Comparison of ENCODE assay signal across 2 cellular contexts in the genomic region with DNA sequence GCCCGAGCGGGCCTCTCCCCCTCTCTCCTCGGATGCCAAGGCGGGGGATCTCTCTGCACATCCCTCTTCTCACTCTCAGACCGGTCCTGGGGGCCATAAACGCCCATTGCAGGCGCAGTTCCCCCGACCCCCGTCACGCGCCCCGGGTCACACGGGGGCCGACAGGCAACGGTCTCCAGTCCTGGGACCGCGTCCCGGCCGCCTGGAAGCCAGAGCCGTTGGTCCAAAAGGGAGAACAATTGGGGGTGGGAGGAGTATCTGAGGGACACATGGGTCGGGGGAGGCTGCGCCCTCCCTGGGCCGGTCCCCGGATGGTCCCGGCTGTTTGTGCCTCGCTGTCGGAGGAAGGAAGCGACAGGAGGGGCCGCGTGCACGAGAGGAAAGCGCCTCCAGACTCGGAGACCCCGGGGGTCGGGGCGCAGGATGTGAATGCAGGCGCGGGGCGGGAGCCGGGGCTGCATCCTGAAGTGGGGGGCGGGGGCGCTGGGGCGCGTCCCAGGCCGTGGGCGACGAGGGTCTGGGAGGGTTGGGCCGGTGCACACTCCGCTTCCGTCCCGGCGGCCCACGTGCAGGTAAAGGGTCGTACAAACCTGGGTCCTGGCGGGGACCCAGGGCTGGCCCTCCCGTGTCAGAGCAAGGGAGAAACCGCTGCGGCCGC.
TF ChIP-seq lines count a peak whose summit lies in the region.

No MANE protein-coding gene starts in this region.

TF ChIP-seq in HCT116, 20 proteins besides CTCF, POLR2A, EP300 and RAD21 (continued from another document):
- TF ChIP-seq YY1 (IDR thresholded peaks at IDR 0.05; ENCODE audit: extremely low read depth, insufficient replicate concordance, low read depth, low read length): no peak
- no peak for TF ChIP-seq SIN3A (IDR thresholded peaks at IDR 0.05; ENCODE audit: low read depth)
- no peak for TF ChIP-seq SP1 (IDR thresholded peaks at IDR 0.05; ENCODE audit: low read depth)
- TF ChIP-seq EZH2 (IDR thresholded peaks at IDR 0.05): no peak

TF ChIP-seq in WTC11, 78 proteins besides CTCF, POLR2A, EP300 and RAD21 (continued from another document):
- 0 out of 2 replicates have a peak, but pooled peaks have one; percentile 17 for TF ChIP-seq PRDM15 (CRISPR knock-in tag; IDR thresholded peaks at IDR 0.05)
- TF ChIP-seq ZNF396 (CRISPR knock-in tag; IDR thresholded peaks at IDR 0.05; ENCODE audit: borderline replicate concordance): no peak
- TF ChIP-seq, protein P1, sequence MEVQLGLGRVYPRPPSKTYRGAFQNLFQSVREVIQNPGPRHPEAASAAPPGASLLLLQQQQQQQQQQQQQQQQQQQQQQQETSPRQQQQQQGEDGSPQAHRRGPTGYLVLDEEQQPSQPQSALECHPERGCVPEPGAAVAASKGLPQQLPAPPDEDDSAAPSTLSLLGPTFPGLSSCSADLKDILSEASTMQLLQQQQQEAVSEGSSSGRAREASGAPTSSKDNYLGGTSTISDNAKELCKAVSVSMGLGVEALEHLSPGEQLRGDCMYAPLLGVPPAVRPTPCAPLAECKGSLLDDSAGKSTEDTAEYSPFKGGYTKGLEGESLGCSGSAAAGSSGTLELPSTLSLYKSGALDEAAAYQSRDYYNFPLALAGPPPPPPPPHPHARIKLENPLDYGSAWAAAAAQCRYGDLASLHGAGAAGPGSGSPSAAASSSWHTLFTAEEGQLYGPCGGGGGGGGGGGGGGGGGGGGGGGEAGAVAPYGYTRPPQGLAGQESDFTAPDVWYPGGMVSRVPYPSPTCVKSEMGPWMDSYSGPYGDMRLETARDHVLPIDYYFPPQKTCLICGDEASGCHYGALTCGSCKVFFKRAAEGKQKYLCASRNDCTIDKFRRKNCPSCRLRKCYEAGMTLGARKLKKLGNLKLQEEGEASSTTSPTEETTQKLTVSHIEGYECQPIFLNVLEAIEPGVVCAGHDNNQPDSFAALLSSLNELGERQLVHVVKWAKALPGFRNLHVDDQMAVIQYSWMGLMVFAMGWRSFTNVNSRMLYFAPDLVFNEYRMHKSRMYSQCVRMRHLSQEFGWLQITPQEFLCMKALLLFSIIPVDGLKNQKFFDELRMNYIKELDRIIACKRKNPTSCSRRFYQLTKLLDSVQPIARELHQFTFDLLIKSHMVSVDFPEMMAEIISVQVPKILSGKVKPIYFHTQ (CRISPR knock-in tag; IDR thresholded peaks at IDR 0.05): no peak
- peak; percentile 19; the same call in 1 of the 2 replicates for TF ChIP-seq SMAD4 (CRISPR knock-in tag; IDR thresholded peaks at IDR 0.05)
- TF ChIP-seq, protein P2, sequence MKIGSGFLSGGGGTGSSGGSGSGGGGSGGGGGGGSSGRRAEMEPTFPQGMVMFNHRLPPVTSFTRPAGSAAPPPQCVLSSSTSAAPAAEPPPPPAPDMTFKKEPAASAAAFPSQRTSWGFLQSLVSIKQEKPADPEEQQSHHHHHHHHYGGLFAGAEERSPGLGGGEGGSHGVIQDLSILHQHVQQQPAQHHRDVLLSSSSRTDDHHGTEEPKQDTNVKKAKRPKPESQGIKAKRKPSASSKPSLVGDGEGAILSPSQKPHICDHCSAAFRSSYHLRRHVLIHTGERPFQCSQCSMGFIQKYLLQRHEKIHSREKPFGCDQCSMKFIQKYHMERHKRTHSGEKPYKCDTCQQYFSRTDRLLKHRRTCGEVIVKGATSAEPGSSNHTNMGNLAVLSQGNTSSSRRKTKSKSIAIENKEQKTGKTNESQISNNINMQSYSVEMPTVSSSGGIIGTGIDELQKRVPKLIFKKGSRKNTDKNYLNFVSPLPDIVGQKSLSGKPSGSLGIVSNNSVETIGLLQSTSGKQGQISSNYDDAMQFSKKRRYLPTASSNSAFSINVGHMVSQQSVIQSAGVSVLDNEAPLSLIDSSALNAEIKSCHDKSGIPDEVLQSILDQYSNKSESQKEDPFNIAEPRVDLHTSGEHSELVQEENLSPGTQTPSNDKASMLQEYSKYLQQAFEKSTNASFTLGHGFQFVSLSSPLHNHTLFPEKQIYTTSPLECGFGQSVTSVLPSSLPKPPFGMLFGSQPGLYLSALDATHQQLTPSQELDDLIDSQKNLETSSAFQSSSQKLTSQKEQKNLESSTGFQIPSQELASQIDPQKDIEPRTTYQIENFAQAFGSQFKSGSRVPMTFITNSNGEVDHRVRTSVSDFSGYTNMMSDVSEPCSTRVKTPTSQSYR (CRISPR knock-in tag; IDR thresholded peaks at IDR 0.05): 0 out of 2 replicates have a peak, but pooled peaks have one; percentile 4
- TF ChIP-seq E2F4 (CRISPR knock-in tag; IDR thresholded peaks at IDR 0.05; ENCODE audit: borderline replicate concordance, low read depth): no peak; the same call in 1 of the 2 replicates
- TF ChIP-seq ELF4 (CRISPR knock-in tag; IDR thresholded peaks at IDR 0.05; ENCODE audit: low read depth): no peak
- no peak for TF ChIP-seq STAT6 (CRISPR knock-in tag; conservative IDR thresholded peaks at IDR 0.05; ENCODE audit: low read depth)
- peak; percentile 52; the same call in 1 of the 2 replicates for TF ChIP-seq TEAD1 (CRISPR knock-in tag; IDR thresholded peaks at IDR 0.05)
- no peak for TF ChIP-seq NR2C2 (CRISPR knock-in tag; IDR thresholded peaks at IDR 0.05)
- no peak for TF ChIP-seq ZNF512 (CRISPR knock-in tag; IDR thresholded peaks at IDR 0.05; ENCODE audit: borderline replicate concordance)
- TF ChIP-seq, protein P3, sequence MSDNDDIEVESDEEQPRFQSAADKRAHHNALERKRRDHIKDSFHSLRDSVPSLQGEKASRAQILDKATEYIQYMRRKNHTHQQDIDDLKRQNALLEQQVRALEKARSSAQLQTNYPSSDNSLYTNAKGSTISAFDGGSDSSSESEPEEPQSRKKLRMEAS (CRISPR knock-in tag; IDR thresholded peaks at IDR 0.05): peak; percentile 70; the same call in 1 of the 2 replicates
- no peak; the same call in 1 of the 2 replicates for TF ChIP-seq MYBL2 (CRISPR knock-in tag; IDR thresholded peaks at IDR 0.05)
